In the genomic region with DNA sequence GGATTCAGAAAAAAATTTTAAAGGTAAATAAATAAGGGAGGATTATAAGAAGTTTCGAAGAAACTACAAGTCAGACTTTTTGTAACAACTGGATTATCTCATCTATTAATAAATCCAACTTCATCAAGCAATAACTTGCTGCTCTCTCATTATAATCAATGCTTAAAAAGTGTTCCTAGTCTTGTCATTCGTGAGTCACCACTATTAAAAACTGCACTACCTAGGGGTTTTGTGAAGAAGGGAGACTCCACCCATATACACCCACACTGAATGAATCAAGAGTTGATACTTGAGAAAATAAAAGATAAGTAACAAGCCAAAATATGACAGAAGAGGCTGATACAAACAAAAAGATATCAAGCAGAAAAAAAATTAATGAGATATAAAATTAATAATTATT, we compare ENCODE assay signal across 18 cellular contexts.
DNase-seq lines count a peak whose midpoint lies in the region; ATAC-seq, FAIRE-seq and TF ChIP-seq lines count a peak whose summit lies in the region.
"Had no signal": no experiment of that assay in that cellular context is flagged by ENCODE, and none has a peak within 500 bp of the region (broad histone marks: within the 10 kb centered on the region; RNA-seq: fewer than 3 reads in every experiment).

No MANE protein-coding gene starts in this region.

- H3K79me2 ChIP-seq in astrocyte (ENCODE audit: insufficient read depth, low read length) = no peaks in the 10 kb centered on the region

- peaks cover 8% of the 10 kb centered on the region for H3K4me1 ChIP-seq in astrocyte (ENCODE audit: insufficient read depth, low read length)
- H3K4me1 ChIP-seq in foreskin keratinocyte = peaks cover 41% of the 10 kb centered on the region

- H3K4me2 ChIP-seq in astrocyte (ENCODE audit: low read length) = peak overlapping the region; percentile 5
- H3K4me2 ChIP-seq: BLaER1 treated with 17β-estradiol and CSF1 and Interleukin-3, amounts not matched to agents 10 nM and 100 nM had no signal

- H3K4me3 Mint-ChIP-seq in astrocyte (ENCODE audit: unreplicated experiment) = no peak overlapping the region

- no peaks in the 10 kb centered on the region for H4K20me1 ChIP-seq in astrocyte (ENCODE audit: insufficient read depth, low read length)
- H4K20me1 ChIP-seq: BLaER1 treated with 17β-estradiol and CSF1 and Interleukin-3, amounts not matched to agents 10 nM and 100 nM had no signal

- H3K27ac Mint-ChIP-seq in astrocyte (ENCODE audit: unreplicated experiment) = no peak overlapping the region

- H3K4me1 Mint-ChIP-seq in astrocyte (ENCODE audit: low read depth, unreplicated experiment) = peaks cover 10% of the 10 kb centered on the region

- H3K27ac ChIP-seq in astrocyte (ENCODE audit: low read depth, low read length) (no peak overlapping the region), foreskin keratinocyte (peak overlapping the region; percentile 99)
- H3K27ac ChIP-seq: BLaER1 treated with 17β-estradiol and CSF1 and Interleukin-3, amounts not matched to agents 10 nM and 100 nM; SK-N-MC had no signal

- no peaks in the 10 kb centered on the region for H3K27me3 Mint-ChIP-seq in astrocyte (ENCODE audit: low read depth, unreplicated experiment)

- ATAC-seq in foreskin keratinocyte = peak; percentile 53
- ATAC-seq: Right ventricle myocardium inferior had no signal

- H3K36me3 Mint-ChIP-seq in astrocyte (ENCODE audit: low read depth, unreplicated experiment) = no peaks in the 10 kb centered on the region

- no peaks in the 10 kb centered on the region for H3K9me3 Mint-ChIP-seq in astrocyte (ENCODE audit: unreplicated experiment)

- peak; percentile 16 for DNase-seq in EL
- peak; percentile 25 for DNase-seq in LoVo (ENCODE audit: low spot score)
- DNase-seq in astrocyte (ENCODE audit: low read depth) = no peak
- DNase-seq in foreskin keratinocyte = peak; percentile 68 to 83
- no peak for DNase-seq in NOMO-1 (lab: John Stamatoyannopoulos, UW; ENCODE audit: unreplicated experiment in 2 of 2)
- DNase-seq in cortex of kidney (lab: John Stamatoyannopoulos, UW) = no peak
- DNase-seq in activated gamma-delta T cell treated with Interleukin-2 at 50 U/mL for 16 hours = no peak
- DNase-seq in D341Med (ENCODE audit: low spot score) = no peak
- DNase-seq: H7, Kasumi-1, NCI-H1436 treated with DMSO at 0.1 percent for 48 hours, NCI-H2081, NCI-H2227 treated with DMSO at 0.1 percent for 48 hours, NCI-H526 treated with DMSO at 0.1 percent for 48 hours, OCI-M1 had no signal

- no peak overlapping the region for H3K9ac ChIP-seq in astrocyte (ENCODE audit: low read length)
- H3K9ac ChIP-seq: BLaER1 treated with 17β-estradiol and CSF1 and Interleukin-3, amounts not matched to agents 10 nM and 100 nM had no signal

- H3K27me3 ChIP-seq in astrocyte (ENCODE audit: insufficient read depth, low read length) (no peaks in the 10 kb centered on the region), foreskin keratinocyte (no peaks in the 10 kb centered on the region)
- H3K27me3 ChIP-seq: BLaER1 treated with 17β-estradiol and CSF1 and Interleukin-3, amounts not matched to agents 10 nM and 100 nM had no signal

- no peaks in the 10 kb centered on the region for H3K9me3 ChIP-seq in astrocyte (ENCODE audit: insufficient read depth, low read depth, low read length)

- peak; percentile 47 for FAIRE-seq in astrocyte (lab: Jason Lieb, UNC)

- TF ChIP-seq CTCF in astrocyte (IDR thresholded peaks at IDR 0.05; ENCODE audit: insufficient read depth, low read depth, low read length) = no peak
- no peak for TF ChIP-seq CTCF in foreskin keratinocyte (conservative IDR thresholded peaks at IDR 0.05)

- no peak overlapping the region for H3K4me3 ChIP-seq in astrocyte (ENCODE audit: insufficient read depth, low read depth, low read length)
- H3K4me3 ChIP-seq: BLaER1 treated with 17β-estradiol and CSF1 and Interleukin-3, amounts not matched to agents 10 nM and 100 nM; SK-N-MC had no signal

- H2AFZ ChIP-seq in astrocyte (ENCODE audit: low read depth, low read length) = no peak overlapping the region

- H3K36me3 ChIP-seq in astrocyte (ENCODE audit: insufficient read depth, low read length) = no peaks in the 10 kb centered on the region
- H3K36me3 ChIP-seq: BLaER1 treated with 17β-estradiol and CSF1 and Interleukin-3, amounts not matched to agents 10 nM and 100 nM had no signal

Comparison
In these comparisons a context has a peak if more than half of its experiments do, and no peak if none do; other contexts are left out.
1. DNase-seq: peak in EL (single experiment), LoVo (single experiment) and foreskin keratinocyte (2 of 2); none in astrocyte (single experiment), NOMO-1 (0 of 2), cortex of kidney (single experiment), activated gamma-delta T cell treated with Interleukin-2 at 50 U/mL for 16 hours (single experiment) and D341Med (single experiment).